Comparison of ENCODE assay signal across 9 cellular contexts in genomic region chr7:55517191-55517633, GRCh38. TPM values are rescaled to one million over a fixed set of nuclear protein-coding genes. Genes with fewer than 3 reads are reported as not detected.
A peak's percentile ranks its signal among the peaks of the same experiment; 100 is the strongest.
DNase-seq lines count a peak whose midpoint lies in the region; ATAC-seq and TF ChIP-seq lines count a peak whose summit lies in the region.
"Had no signal": no experiment of that assay in that cellular context is flagged by ENCODE, and none has a peak within 500 bp of the region (broad histone marks: within the 10 kb centered on the region; RNA-seq: fewer than 3 reads in every experiment).

No MANE protein-coding gene starts in this region.

- H3K27ac ChIP-seq in IMR-90 (ENCODE audit: insufficient read depth, low read length) (no peak overlapping the region), gastrocnemius medialis (peak overlapping the region in 3 of 4 donors; percentile 33 to 86 (median 83))

- H2AK9ac ChIP-seq in IMR-90 (replicated peaks; ENCODE audit: low read depth, low read length, poor library complexity) = no peak overlapping the region

- no peak overlapping the region for H3K14ac ChIP-seq in IMR-90 (replicated peaks; ENCODE audit: low read depth, low read length)

- BruUV-seq in IMR-90 (replicated peaks; lab: Mats Ljungman, UMichigan) = no TSS peak
- no TSS peak for BruUV-seq in Caco-2 (replicated peaks; lab: Mats Ljungman, UMichigan)

- ATAC-seq in GM18868 (IDR thresholded peaks at IDR 0.05; ENCODE audit: unreplicated experiment) (peak; percentile 85), HG02571 (IDR thresholded peaks at IDR 0.05; ENCODE audit: unreplicated experiment) (peak; percentile 65), IMR-90 (ENCODE audit: low read depth) (no peak), gastrocnemius medialis (no peak)

- no peak overlapping the region for H3K56ac ChIP-seq in IMR-90 (ENCODE audit: extremely low read depth, insufficient read depth, low read length)

- no peak overlapping the region for H4K91ac ChIP-seq in IMR-90 (ENCODE audit: insufficient read depth, low read depth, low read length)

- no peak overlapping the region for H3K23ac ChIP-seq in IMR-90 (ENCODE audit: low read depth, low read length)

- no peak overlapping the region for H3K27ac Mint-ChIP-seq in endothelial cell (ENCODE audit: unreplicated experiment)
- H3K27ac Mint-ChIP-seq in Caco-2 (ENCODE audit: unreplicated experiment) = no peak overlapping the region

- no CpG with 5 or more reads among the region's 12 CpGs for WGBS in IMR-90 (ENCODE audit: extremely low coverage in 2 of 2, insufficient read length in 1 of 2), 2 experiments

- DNase-seq in IMR-90 (peak; percentile 32), gastrocnemius medialis (no peak), endothelial cell (ENCODE audit: low spot score) (no peak), Caco-2 (no peak), HT-29 (ENCODE audit: low spot score) (no peak), hippocampal formation (lab: John Stamatoyannopoulos, UW) (no peak)
- DNase-seq: NCI-H1694 had no signal

- H3K27me3 Mint-ChIP-seq in endothelial cell (ENCODE audit: unreplicated experiment) (peaks cover 6% of the 10 kb centered on the region), Caco-2 (ENCODE audit: insufficient read depth, unreplicated experiment) (no peaks in the 10 kb centered on the region)

- no peak overlapping the region for H3K18ac ChIP-seq in IMR-90 (ENCODE audit: low read depth, low read length)

- no peak overlapping the region for H2BK15ac ChIP-seq in IMR-90 (ENCODE audit: low read depth, low read length)

- H3K4ac ChIP-seq in IMR-90 (ENCODE audit: low read depth, low read length) = no peak overlapping the region

- no peaks in the 10 kb centered on the region for H3K9me3 Mint-ChIP-seq in endothelial cell (ENCODE audit: unreplicated experiment)
- no peaks in the 10 kb centered on the region for H3K9me3 Mint-ChIP-seq in Caco-2 (ENCODE audit: unreplicated experiment)

- H2AFZ ChIP-seq in IMR-90 (replicated peaks; ENCODE audit: low read length, poor library complexity) = peak overlapping the region; percentile 48

- CTCF ChIA-PET in IMR-90 (lab: Yijun Ruan, JAX) = no interaction called here
- CTCF ChIA-PET in Caco-2 (lab: Charles Lee) = no interaction called here

- H3K4me1 ChIP-seq in IMR-90 (ENCODE audit: control insufficient read depth, insufficient read depth, low read length) (no peaks in the 10 kb centered on the region), gastrocnemius medialis (peaks cover 39 to 42% of the 10 kb centered on the region in 2 donors), Caco-2 (no peaks in the 10 kb centered on the region)

- no peak overlapping the region for H4K5ac ChIP-seq in IMR-90 (ENCODE audit: low read depth, low read length)

- in situ Hi-C loops in IMR-90 (cut with MboI; ENCODE audit: low sequenced_read_pairs) (no loop called here), gastrocnemius medialis (cut with MboI; ENCODE audit: low sequenced_read_pairs in 4 of 4) (no loop called here)

- H3K4me3 ChIP-seq in IMR-90 (ENCODE audit: insufficient read depth, low read depth, low read length) = no peak overlapping the region
- H3K4me3 ChIP-seq in gastrocnemius medialis = no peak overlapping the region
- H3K4me3 ChIP-seq in Caco-2 (ENCODE audit: low read depth, low read length) = no peak overlapping the region

- H2BK5ac ChIP-seq in IMR-90 (ENCODE audit: low read depth, low read length, poor library complexity, severe bottlenecking) = no peak overlapping the region

- peaks cover 32 to 76% of the 10 kb centered on the region in 2 experiments for H3K79me1 ChIP-seq in IMR-90 (ENCODE audit: low read depth in 1 of 2, low read length in 2 of 2)

- peaks cover 18% of the 10 kb centered on the region for H3K4me1 Mint-ChIP-seq in endothelial cell (ENCODE audit: unreplicated experiment)
- no peaks in the 10 kb centered on the region for H3K4me1 Mint-ChIP-seq in Caco-2 (ENCODE audit: low read depth, unreplicated experiment)

- H3K36me3 ChIP-seq in IMR-90 (ENCODE audit: control insufficient read depth, insufficient read depth, low read length) (peaks cover 41% of the 10 kb centered on the region), gastrocnemius medialis (no peaks in the 10 kb centered on the region), Caco-2 (ENCODE audit: control insufficient read depth, insufficient read depth, low read length) (no peaks in the 10 kb centered on the region; the same call in 1 of the 2 replicates)

- TF ChIP-seq POLR2A in IMR-90 (IDR thresholded peaks at IDR 0.05; ENCODE audit: low read depth, low read length) = no peak
- TF ChIP-seq POLR2A in gastrocnemius medialis (IDR thresholded peaks at IDR 0.05) = no peak

- no peak overlapping the region for H2BK120ac ChIP-seq in IMR-90 (ENCODE audit: low read depth, low read length)

- H3K9me3 ChIP-seq in IMR-90 (ENCODE audit: control insufficient read depth, insufficient read depth, low read length) (no peaks in the 10 kb centered on the region), gastrocnemius medialis (no peaks in the 10 kb centered on the region), Caco-2 (no peaks in the 10 kb centered on the region)

- H3K4me3 Mint-ChIP-seq in endothelial cell (ENCODE audit: unreplicated experiment) (no peak overlapping the region), Caco-2 (ENCODE audit: unreplicated experiment) (no peak overlapping the region)

- H3K36me3 Mint-ChIP-seq in endothelial cell (ENCODE audit: low read depth, unreplicated experiment) (peaks cover 20% of the 10 kb centered on the region), Caco-2 (ENCODE audit: insufficient read depth, unreplicated experiment) (no peaks in the 10 kb centered on the region)

- H3K27me3 ChIP-seq in IMR-90 (ENCODE audit: control insufficient read depth, insufficient read depth, low read length) = no peaks in the 10 kb centered on the region
- H3K27me3 ChIP-seq in gastrocnemius medialis = no peaks in the 10 kb centered on the region
- H3K27me3 ChIP-seq in Caco-2 (replicated peaks; ENCODE audit: control insufficient read depth, insufficient read depth, low read length) = no peaks in the 10 kb centered on the region

- POLR2A ChIA-PET in IMR-90 (lab: Charles Lee; ENCODE audit: unreplicated experiment) = no interaction called here
- POLR2A ChIA-PET in Caco-2 (lab: Charles Lee) = no interaction called here

- peaks cover 26% of the 10 kb centered on the region for H4K20me1 ChIP-seq in IMR-90 (ENCODE audit: insufficient read depth, low read length)

- no peak for TF ChIP-seq RAD21 in IMR-90 (IDR thresholded peaks at IDR 0.05; ENCODE audit: low read length)

- TF ChIP-seq CTCF in IMR-90 (conservative IDR thresholded peaks at IDR 0.05; ENCODE audit: low read depth, low read length) (no peak), gastrocnemius medialis (IDR thresholded peaks at IDR 0.05 in 4 of 5, conservative IDR thresholded peaks at IDR 0.05 in 1 of 5) (no peak), endothelial cell (IDR thresholded peaks at IDR 0.05; ENCODE audit: unreplicated experiment) (no peak), Caco-2 (IDR thresholded peaks at IDR 0.05; ENCODE audit: insufficient read depth in 1 of 2, low read depth in 1 of 2, low read length in 1 of 2, severe bottlenecking in 1 of 2, unreplicated experiment in 1 of 2) (no peak)

- H3K9me1 ChIP-seq in IMR-90 (ENCODE audit: insufficient read depth, low read length) = peaks cover 20% of the 10 kb centered on the region

- no peak overlapping the region for H3K9ac ChIP-seq in IMR-90 (ENCODE audit: low read depth, low read length)

- no peak overlapping the region for H2AK5ac ChIP-seq in IMR-90 (ENCODE audit: low read depth, low read length)

- H4K8ac ChIP-seq in IMR-90 (ENCODE audit: low read depth in 2 of 2, low read length in 2 of 2) = no peak overlapping the region

- dilution Hi-C loops in IMR-90 (cut with HindIII; ENCODE audit: low sequenced_read_pairs, unreplicated experiment) = no loop called here

- H3K4me2 ChIP-seq in IMR-90 (ENCODE audit: low read depth, low read length) = no peak overlapping the region

- intact Hi-C loops in IMR-90 (cut with micrococcal nuclease) (no loop called here), gastrocnemius medialis (cut with DNase I; ENCODE audit: low total_unique reads) (no loop called here), Caco-2 (cut with micrococcal nuclease; ENCODE audit: unreplicated experiment) (loop anchor here (10.0 kb wide), 1 partner anchor 82 kb away; no protein-coding TSS in a partner anchor)

- H2BK20ac ChIP-seq in IMR-90 (ENCODE audit: low read depth, low read length) = no peak overlapping the region

TF ChIP-seq in IMR-90, 13 proteins besides CTCF, POLR2A, EP300 and RAD21:
- TF ChIP-seq NFE2L2 (IDR thresholded peaks at IDR 0.05; ENCODE audit: low read depth, low read length) = no peak

RNA-seq across cellular contexts. Expression of gene VOPP1, which starts 55.1 kb away (rescaled TPM):
- 94.5 and 94.7 TPM in 2 replicates for total RNA-seq in IMR-90 (2012; rRNA removed)
- polyA plus RNA-seq in IMR-90 (2012; rRNA removed) = 54.5 and 60.2 TPM in 2 replicates
- polyA plus RNA-seq in IMR-90 (2012; cell fraction: cytosol; rRNA removed) = 39.0 and 52.2 TPM in 2 replicates
- polyA plus RNA-seq in IMR-90 (2012; cell fraction: nucleus; rRNA removed; ENCODE audit: low replicate concordance) = 26.0 and 27.4 TPM in 2 replicates
- total RNA-seq in gastrocnemius medialis = 10 to 100 TPM; 17.3 to 27.9 (median 26.5) TPM
- 54.2 TPM for total RNA-seq in endothelial cell (ENCODE audit: unreplicated experiment)
- 43.6 and 46.8 TPM in 2 replicates for total RNA-seq in Caco-2 (2022)
- total RNA-seq in HT-29 (2014; rRNA removed; shearing (Covaris generic)) = 126 and 133 TPM in 2 replicates

Comparison
In these comparisons a context has a peak if more than half of its experiments do, and no peak if none do; other contexts are left out.
1. ATAC-seq: peak in GM18868 (single experiment) and HG02571 (single experiment); none in IMR-90 (single experiment) and gastrocnemius medialis (0 of 2).